29 cellular contexts compared by ENCODE assay signal in the genomic region with DNA sequence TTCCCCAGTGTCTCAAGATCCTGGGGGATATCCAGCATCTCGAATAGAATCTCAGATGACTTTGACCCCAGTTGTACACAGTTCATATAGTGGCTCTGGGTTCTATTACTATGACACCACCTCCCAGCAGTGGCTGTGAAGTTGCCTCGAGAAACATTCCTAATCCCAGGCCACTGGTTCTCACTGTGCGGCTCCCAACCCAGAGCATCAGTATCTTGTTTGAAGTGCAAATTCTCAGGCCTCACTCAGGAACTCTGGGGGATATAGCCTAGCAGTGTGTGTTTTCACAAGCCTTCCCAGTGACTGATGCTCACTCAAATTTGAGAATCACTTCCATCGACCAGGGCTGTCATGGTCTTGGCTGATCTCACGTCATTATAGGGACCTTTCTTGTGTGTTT.
"Had no signal": no experiment of that assay in that cellular context is flagged by ENCODE, and none has a peak within 500 bp of the region (broad histone marks: within the 10 kb centered on the region; RNA-seq: fewer than 3 reads in every experiment).

No MANE protein-coding gene starts in this region.

- H3K27ac Mint-ChIP-seq: activated CD4-positive, alpha-beta memory T cell treated with anti-CD3 and anti-CD28 coated beads, Interleukin-2, amount 10 ng/mL, durations not matched to agents 7 days and 5 days; activated CD4-positive, alpha-beta T cell treated with anti-CD3 and anti-CD28 coated beads for 36 hours; activated CD4-positive, alpha-beta T cell treated with anti-CD3 and anti-CD28 coated beads, Interleukin-2, amount 10 ng/mL, durations not matched to agents 24 days and 14 days; activated naive CD4-positive, alpha-beta T cell treated with anti-CD3 and anti-CD28 coated beads, Interleukin-2, amount 10 ng/mL, durations not matched to agents 7 days and 5 days; activated naive CD4-positive, alpha-beta T cell treated with anti-CD3 and anti-CD28 coated beads, Interleukin-2, amount 50 U/mL, for 72 hours; activated naive CD8-positive, alpha-beta T cell treated with anti-CD3 and anti-CD28 coated beads, Interleukin-2, amount 10 ng/mL, durations not matched to agents 7 days and 5 days; activated T-cell treated with anti-CD3 and anti-CD28 coated beads, Interleukin-2, amount 50 U/mL, for 24 hours; activated T-cell treated with anti-CD3 and anti-CD28 coated beads, Interleukin-2, amount 50 U/mL, for 72 hours; brain; T-cell; T-helper 1 cell treated with Interleukin-12 subunit alpha and Interleukin-12 subunit beta and Interleukin-4 antibody, amounts not matched to agents 30 μg/mL and 1 μg/mL, for 36 hours; T-helper 2 cell treated with Interferon-gamma antibody and Interleukin-4, amounts not matched to agents 5 μg/mL and 100 μg/mL, for 36 hours had no signal

- H3K4me3 ChIP-seq: ascending aorta, breast epithelium, cardiac muscle cell, colonic mucosa had no signal

- H3K4me3 Mint-ChIP-seq: activated CD4-positive, alpha-beta memory T cell treated with anti-CD3 and anti-CD28 coated beads, Interleukin-2, amount 10 ng/mL, durations not matched to agents 7 days and 5 days; activated CD4-positive, alpha-beta T cell treated with anti-CD3 and anti-CD28 coated beads for 36 hours; activated CD4-positive, alpha-beta T cell treated with anti-CD3 and anti-CD28 coated beads, Interleukin-2, amount 10 ng/mL, durations not matched to agents 24 days and 14 days; activated naive CD4-positive, alpha-beta T cell treated with anti-CD3 and anti-CD28 coated beads, Interleukin-2, amount 10 ng/mL, durations not matched to agents 7 days and 5 days; activated naive CD8-positive, alpha-beta T cell treated with anti-CD3 and anti-CD28 coated beads, Interleukin-2, amount 10 ng/mL, durations not matched to agents 7 days and 5 days; activated T-cell treated with anti-CD3 and anti-CD28 coated beads, Interleukin-2, amount 50 U/mL, for 24 hours; activated T-cell treated with anti-CD3 and anti-CD28 coated beads, Interleukin-2, amount 50 U/mL, for 72 hours; brain; T-cell; T-helper 1 cell treated with Interleukin-12 subunit alpha and Interleukin-12 subunit beta and Interleukin-4 antibody, amounts not matched to agents 30 μg/mL and 1 μg/mL, for 36 hours; T-helper 2 cell treated with Interferon-gamma antibody and Interleukin-4, amounts not matched to agents 5 μg/mL and 100 μg/mL, for 36 hours had no signal

- H3K36me3 ChIP-seq: ascending aorta, breast epithelium, cardiac muscle cell, colonic mucosa, WERI-Rb-1 had no signal

- H3K36me3 Mint-ChIP-seq: activated naive CD4-positive, alpha-beta T cell treated with anti-CD3 and anti-CD28 coated beads, Interleukin-2, amount 10 ng/mL, durations not matched to agents 7 days and 5 days; activated naive CD4-positive, alpha-beta T cell treated with anti-CD3 and anti-CD28 coated beads, Interleukin-2, amount 50 U/mL, for 72 hours; activated naive CD8-positive, alpha-beta T cell treated with anti-CD3 and anti-CD28 coated beads, Interleukin-2, amount 10 ng/mL, durations not matched to agents 7 days and 5 days; brain; T-cell had no signal

- H3K27me3 ChIP-seq: ascending aorta, breast epithelium, cardiac muscle cell, colonic mucosa had no signal

- H3K27ac ChIP-seq: ascending aorta, breast epithelium, cardiac muscle cell, colonic mucosa, WERI-Rb-1 had no signal

- H3K9me3 ChIP-seq: ascending aorta, breast epithelium, colonic mucosa had no signal

- H3K4me1 ChIP-seq: ascending aorta, breast epithelium, colonic mucosa had no signal

- H3K9me3 Mint-ChIP-seq: activated CD4-positive, alpha-beta memory T cell treated with anti-CD3 and anti-CD28 coated beads, Interleukin-2, amount 10 ng/mL, durations not matched to agents 7 days and 5 days; activated CD4-positive, alpha-beta T cell treated with anti-CD3 and anti-CD28 coated beads, Interleukin-2, amount 10 ng/mL, durations not matched to agents 24 days and 14 days; activated naive CD4-positive, alpha-beta T cell treated with anti-CD3 and anti-CD28 coated beads, Interleukin-2, amount 10 ng/mL, durations not matched to agents 7 days and 5 days; activated naive CD4-positive, alpha-beta T cell treated with anti-CD3 and anti-CD28 coated beads, Interleukin-2, amount 50 U/mL, for 72 hours; activated naive CD8-positive, alpha-beta T cell treated with anti-CD3 and anti-CD28 coated beads, Interleukin-2, amount 10 ng/mL, durations not matched to agents 7 days and 5 days; activated T-cell treated with anti-CD3 and anti-CD28 coated beads, Interleukin-2, amount 50 U/mL, for 24 hours; activated T-cell treated with anti-CD3 and anti-CD28 coated beads, Interleukin-2, amount 50 U/mL, for 72 hours; brain; T-helper 1 cell treated with Interleukin-12 subunit alpha and Interleukin-12 subunit beta and Interleukin-4 antibody, amounts not matched to agents 30 μg/mL and 1 μg/mL, for 36 hours; T-helper 2 cell treated with Interferon-gamma antibody and Interleukin-4, amounts not matched to agents 5 μg/mL and 100 μg/mL, for 36 hours had no signal

- H3K27me3 Mint-ChIP-seq: activated naive CD4-positive, alpha-beta T cell treated with anti-CD3 and anti-CD28 coated beads, Interleukin-2, amount 10 ng/mL, durations not matched to agents 7 days and 5 days; activated T-cell treated with anti-CD3 and anti-CD28 coated beads, Interleukin-2, amount 50 U/mL, for 24 hours; brain had no signal

- H3K4me1 Mint-ChIP-seq: activated CD4-positive, alpha-beta T cell treated with anti-CD3 and anti-CD28 coated beads for 36 hours; activated CD4-positive, alpha-beta T cell treated with anti-CD3 and anti-CD28 coated beads, Interleukin-2, amount 10 ng/mL, durations not matched to agents 24 days and 14 days; activated naive CD4-positive, alpha-beta T cell treated with anti-CD3 and anti-CD28 coated beads, Interleukin-2, amount 10 ng/mL, durations not matched to agents 7 days and 5 days; activated naive CD8-positive, alpha-beta T cell treated with anti-CD3 and anti-CD28 coated beads, Interleukin-2, amount 10 ng/mL, durations not matched to agents 7 days and 5 days; brain; T-cell had no signal

- DNase-seq: activated CD4-positive, alpha-beta memory T cell treated with anti-CD3 and anti-CD28 coated beads, Interleukin-2, amount 10 ng/mL, durations not matched to agents 7 days and 5 days; activated CD4-positive, alpha-beta T cell treated with anti-CD3 and anti-CD28 coated beads for 36 hours; activated CD4-positive, alpha-beta T cell treated with anti-CD3 and anti-CD28 coated beads, Interleukin-2, amount 10 ng/mL, durations not matched to agents 24 days and 14 days; activated CD4-positive, CD25-positive, alpha-beta regulatory T cell; activated CD4-positive, CD25-positive, alpha-beta regulatory T cell treated with anti-CD3 and anti-CD28 coated beads, Interleukin-2, amount 50 U/mL, for 72 hours; activated CD8-positive, alpha-beta memory T cell treated with anti-CD3 and anti-CD28 coated beads, Interleukin-2, amount 50 U/mL, for 48 hours; activated gamma-delta T cell; activated naive CD4-positive, alpha-beta T cell; activated naive CD4-positive, alpha-beta T cell treated with anti-CD3 and anti-CD28 coated beads, Interleukin-2, amount 10 ng/mL, durations not matched to agents 7 days and 5 days; activated naive CD8-positive, alpha-beta T cell treated with anti-CD3 and anti-CD28 coated beads, Interleukin-2, amount 10 ng/mL, durations not matched to agents 7 days and 5 days; activated T-cell treated with anti-CD3 and anti-CD28 coated beads for 4 hours; activated T-cell treated with anti-CD3 and anti-CD28 coated beads, Interleukin-2, amount 50 U/mL, for 24 hours; activated T-cell treated with anti-CD3 and anti-CD28 coated beads, Interleukin-2, amount 50 U/mL, for 72 hours; central memory CD4-positive, alpha-beta T cell; cerebellar nuclear complex; colonic mucosa; effector CD8-positive, alpha-beta T cell; foreskin fibroblast; head of caudate nucleus; T-cell; T1000; WERI-Rb-1 had no signal
